In genomic region chrX:111465664-111466063, GRCh38 we compare ENCODE assay signal across 22 cellular contexts. TPM values are rescaled to one million over a fixed set of nuclear protein-coding genes. Genes with fewer than 3 reads are reported as not detected.
DNase-seq lines count a peak whose midpoint lies in the region; ATAC-seq, FAIRE-seq and TF ChIP-seq lines count a peak whose summit lies in the region.
"Had no signal": no experiment of that assay in that cellular context is flagged by ENCODE, and none has a peak within 500 bp of the region (broad histone marks: within the 10 kb centered on the region; RNA-seq: fewer than 3 reads in every experiment).

No MANE protein-coding gene starts in this region.

- no peak for TF ChIP-seq POLR2A in H1 (IDR thresholded peaks at IDR 0.05; ENCODE audit: control extremely low read depth in 1 of 2, low read depth in 2 of 2, low read length in 2 of 2)

- H4K20me1 ChIP-seq in GM23338 (replicated peaks; ENCODE audit: insufficient read depth) (no peaks in the 10 kb centered on the region), H1 (replicated peaks in 1 of 2; ENCODE audit: control insufficient read depth in 1 of 2, insufficient read depth in 2 of 2, low read length in 2 of 2) (no peaks in the 10 kb centered on the region)
- H4K20me1 ChIP-seq: BLaER1 treated with 17β-estradiol and CSF1 and Interleukin-3, amounts not matched to agents 10 nM and 100 nM had no signal

- peak; percentile 70 for FAIRE-seq in H1 (lab: Jason Lieb, UNC)
- FAIRE-seq: G401.6, GM12891, GM19239 had no signal

- no peaks in the 10 kb centered on the region for H3K27me3 Mint-ChIP-seq in GM23338 (ENCODE audit: insufficient read depth, low read depth, poor library complexity)
- H3K27me3 Mint-ChIP-seq: CD4-positive, alpha-beta T cell had no signal

- peak overlapping the region; percentile 82; the same call in 1 of the 2 replicates for H3K27ac Mint-ChIP-seq in GM23338
- H3K27ac Mint-ChIP-seq: CD4-positive, alpha-beta T cell had no signal

- no peak overlapping the region for H2AFZ ChIP-seq in GM23338
- no peak overlapping the region for H2AFZ ChIP-seq in H1 (ENCODE audit: low read length)

- H3K27ac ChIP-seq in GM23338 (ENCODE audit: low read depth) (peak overlapping the region; percentile 8; the same call in 1 of the 2 replicates), HUES48 (ENCODE audit: low read depth, low read length) (peak overlapping the region; percentile 24), H1 (ENCODE audit: low read depth, low read length) (no peak overlapping the region)
- H3K27ac ChIP-seq: BLaER1 treated with 17β-estradiol and CSF1 and Interleukin-3, amounts not matched to agents 10 nM and 100 nM; HL-60 had no signal

- H3K36me3 Mint-ChIP-seq in GM23338 (ENCODE audit: low read depth), result no peaks in the 10 kb centered on the region; the same call in 2 of the 3 replicates
- H3K36me3 Mint-ChIP-seq: IgD-negative memory B cell had no signal

- peak overlapping the region; percentile 28; the same call in 1 of the 3 replicates for H3K4me3 Mint-ChIP-seq in GM23338
- H3K4me3 Mint-ChIP-seq: CD4-positive, alpha-beta T cell; IgD-negative memory B cell had no signal

- no peak overlapping the region for H2AK5ac ChIP-seq in H1 (ENCODE audit: low read depth, low read length)

- H3K4me3 ChIP-seq in GM23338, result no peak overlapping the region
- no peak overlapping the region for H3K4me3 ChIP-seq in HUES48 (ENCODE audit: low read depth, low read length)
- H3K4me3 ChIP-seq in H1 (ENCODE audit: extremely low read depth in 1 of 4, insufficient read depth in 2 of 4, low read depth in 3 of 4, low read length in 4 of 4), result peak overlapping the region in 1 of 4 experiments; percentile 9; a peak in 1 of 8 replicates
- H3K4me3 ChIP-seq: BLaER1 treated with 17β-estradiol and CSF1 and Interleukin-3, amounts not matched to agents 10 nM and 100 nM; HAP-1 had no signal

- no peaks in the 10 kb centered on the region for H3K9me3 ChIP-seq in HUES48 (ENCODE audit: control insufficient read depth, insufficient read depth, low read length)
- no peaks in the 10 kb centered on the region for H3K9me3 ChIP-seq in H1 (ENCODE audit: insufficient read depth in 2 of 2, low read depth in 1 of 2, low read length in 1 of 2)
- H3K9me3 ChIP-seq: HAP-1 had no signal

- H2BK15ac ChIP-seq in H1 (ENCODE audit: low read length), result no peak overlapping the region

- H2BK120ac ChIP-seq in H1 (replicated peaks; ENCODE audit: low read depth, low read length), result no peak overlapping the region

- DNase-seq in GM23338 (ENCODE audit: low spot score), result peak; percentile 4
- DNase-seq in H1 (ENCODE audit: low read depth in 1 of 2, low spot score in 2 of 2), result no peak
- peak; percentile 4 for DNase-seq in iPS-NIHi11 (ENCODE audit: low spot score)
- DNase-seq in T-helper 1 cell, result no peak
- DNase-seq: ACHN; Calu3; CD4-positive, alpha-beta T cell; DMS 273 treated with DMSO at 0.1 percent for 48 hours; EL; KG1 had no signal

- H3K56ac ChIP-seq in H1 (replicated peaks; ENCODE audit: insufficient read length, low read depth, low read length), result no peak overlapping the region

- TF ChIP-seq RAD21 in H1 (IDR thresholded peaks at IDR 0.05 in 1 of 2, conservative IDR thresholded peaks at IDR 0.05 in 1 of 2; ENCODE audit: low read depth in 2 of 2, low read length in 2 of 2), result no peak

- TF ChIP-seq EP300 in H1 (IDR thresholded peaks at IDR 0.05; ENCODE audit: borderline replicate concordance in 1 of 2, low read depth in 2 of 2, low read length in 2 of 2), result no peak

- H3K23me2 ChIP-seq in H1 (ENCODE audit: low read depth, low read length), result no peaks in the 10 kb centered on the region

- POLR2A ChIA-PET in H1 (lab: Charles Lee; ENCODE audit: partially characterized antibody), result interaction anchor here (1.2 kb wide), 1 partner anchor 78 kb away, joined by 3 read pairs; no protein-coding TSS in a partner anchor

- peaks cover 8% of the 10 kb centered on the region; the same call in 1 of the 2 replicates for H3K4me1 ChIP-seq in GM23338 (ENCODE audit: insufficient read depth)
- H3K4me1 ChIP-seq in HUES48 (ENCODE audit: control insufficient read depth, insufficient read depth, low read length), result peaks cover 17% of the 10 kb centered on the region; the same call in 1 of the 2 replicates
- peaks cover 0 to 5% (median 0%) of the 10 kb centered on the region in 4 experiments; a peak in 1 of 7 replicates for H3K4me1 ChIP-seq in H1 (replicated peaks in 1 of 4; ENCODE audit: control insufficient read depth in 3 of 4, insufficient read depth in 4 of 4, low read length in 3 of 4)
- H3K4me1 ChIP-seq: BLaER1 treated with 17β-estradiol and CSF1 and Interleukin-3, amounts not matched to agents 10 nM and 100 nM; HAP-1 had no signal

- no peak overlapping the region for H3K4ac ChIP-seq in H1 (replicated peaks; ENCODE audit: insufficient read length, low read depth, low read length)

- no peak overlapping the region for H3K23ac ChIP-seq in H1 (ENCODE audit: insufficient read length)

- TF ChIP-seq CTCF in GM23338 (conservative IDR thresholded peaks at IDR 0.05; ENCODE audit: low read depth in 2 of 2) (no peak), H1 (IDR thresholded peaks at IDR 0.05; ENCODE audit: control extremely low read depth in 1 of 3, insufficient read depth in 1 of 3, low read depth in 1 of 3, low read length in 3 of 3) (no peak)

- H3K9ac ChIP-seq in HUES48 (ENCODE audit: low read depth, low read length) (no peak overlapping the region), H1 (replicated peaks in 1 of 4; ENCODE audit: extremely low read depth in 1 of 4, low read depth in 3 of 4, low read length in 3 of 4) (no peak overlapping the region)
- H3K9ac ChIP-seq: BLaER1 treated with 17β-estradiol and CSF1 and Interleukin-3, amounts not matched to agents 10 nM and 100 nM had no signal

- no peaks in the 10 kb centered on the region for H3F3A ChIP-seq in GM23338 (replicated peaks; ENCODE audit: low read depth)

- H2BK5ac ChIP-seq in H1 (ENCODE audit: low read depth, low read length), result peak overlapping the region; percentile 32; the same call in 1 of the 2 replicates

- no peaks in the 10 kb centered on the region for H3K9me3 Mint-ChIP-seq in GM23338
- H3K9me3 Mint-ChIP-seq: CD4-positive, alpha-beta T cell had no signal

- peak overlapping the region; percentile 66; the same call in 1 of the 2 replicates for H2BK20ac ChIP-seq in H1 (ENCODE audit: low read length)

- H3K36me3 ChIP-seq in GM23338 (ENCODE audit: insufficient read depth) (no peaks in the 10 kb centered on the region), HUES48 (ENCODE audit: control insufficient read depth, insufficient read depth, low read length) (no peaks in the 10 kb centered on the region), H1 (ENCODE audit: control insufficient read depth in 2 of 4, insufficient read depth in 4 of 4, low read length in 3 of 4) (no peaks in the 10 kb centered on the region)
- H3K36me3 ChIP-seq: BLaER1 treated with 17β-estradiol and CSF1 and Interleukin-3, amounts not matched to agents 10 nM and 100 nM; HAP-1 had no signal

- CTCF ChIA-PET in H1 (lab: Charles Lee; ENCODE audit: partially characterized antibody), result interaction anchor here (0.9 kb wide), 1 partner anchor 18 kb away, joined by 3 read pairs; no protein-coding TSS in a partner anchor

- no peaks in the 10 kb centered on the region for H3K79me1 ChIP-seq in H1 (ENCODE audit: low read depth, low read length)

- H3K27me3 ChIP-seq in GM23338 (ENCODE audit: insufficient read depth) (no peaks in the 10 kb centered on the region), HUES48 (ENCODE audit: control insufficient read depth, insufficient read depth, low read length) (no peaks in the 10 kb centered on the region), H1 (replicated peaks in 1 of 4; ENCODE audit: control insufficient read depth in 3 of 4, extremely low read depth in 1 of 4, insufficient read depth in 3 of 4, low read length in 3 of 4) (no peaks in the 10 kb centered on the region)

- H3K18ac ChIP-seq in H1 (ENCODE audit: extremely low read depth, low read length), result no peak overlapping the region

- no peak overlapping the region for H4K8ac ChIP-seq in H1 (ENCODE audit: extremely low read depth, insufficient read depth, low read length)

- WGBS in H1 (ENCODE audit: extremely low coverage in 1 of 2, insufficient coverage in 1 of 2, insufficient read length in 1 of 2, insufficient replicate concordance in 2 of 2, low coverage in 1 of 2, low lambda C conversion rate in 2 of 2, missing lambda C conversion rate in 1 of 2), 2 experiments, result 29% methylated on average over 1 of the region's 1 CpG; no CpG with 5 or more reads in 1 of the 2 experiments

- H3K4me1 Mint-ChIP-seq in GM23338, result peaks cover 16% of the 10 kb centered on the region
- H3K4me1 Mint-ChIP-seq: IgD-negative memory B cell had no signal

- H3K9me2 ChIP-seq in GM23338 (ENCODE audit: insufficient read depth), result no peaks in the 10 kb centered on the region

- H4K5ac ChIP-seq in H1 (ENCODE audit: insufficient read length, low read depth, low read length), result no peak overlapping the region

- H4K91ac ChIP-seq in H1 (replicated peaks; ENCODE audit: insufficient read length, low read length), result no peak overlapping the region

- H3K14ac ChIP-seq in H1 (ENCODE audit: insufficient read length), result no peak overlapping the region

- H3K4me2 ChIP-seq in GM23338 (0 out of 2 replicates have a peak overlapping the region, but pooled peaks have one; percentile 17), H1 (ENCODE audit: insufficient read depth in 1 of 2, low read depth in 2 of 2, low read length in 2 of 2) (peak overlapping the region in 1 of 2 experiments; percentile 21; a peak in 1 of 4 replicates)
- H3K4me2 ChIP-seq: BLaER1 treated with 17β-estradiol and CSF1 and Interleukin-3, amounts not matched to agents 10 nM and 100 nM had no signal

- H2BK12ac ChIP-seq in H1 (ENCODE audit: low read depth, low read length), result no peak overlapping the region

- H3K79me2 ChIP-seq in GM23338 (replicated peaks; ENCODE audit: insufficient read depth) (no peaks in the 10 kb centered on the region), H1 (ENCODE audit: control insufficient read depth in 1 of 2, insufficient read depth in 2 of 2, low read length in 2 of 2) (no peaks in the 10 kb centered on the region)

- peak; percentile 77 for ATAC-seq in GM23338
- ATAC-seq in HG02678 (IDR thresholded peaks at IDR 0.05; ENCODE audit: unreplicated experiment), result no peak
- ATAC-seq in GM21576 (IDR thresholded peaks at IDR 0.05; ENCODE audit: unreplicated experiment), result no peak
- no peak for ATAC-seq in GM21447 (IDR thresholded peaks at IDR 0.05; ENCODE audit: unreplicated experiment)

RNA-seq across cellular contexts. Expression of gene SERTM2, which starts 45.8 kb away (rescaled TPM):
- total RNA-seq in GM23338 (2014; rRNA removed; shearing (Covaris generic)), result 0.50 and 0.59 TPM in 2 replicates
- polyA plus RNA-seq in GM23338 (2016; fragmentation: Nextera tagmentation; extraction: Ambion mirVana) (0.09 and 0.27 TPM in 2 replicates), H1 (2011; rRNA removed) (0.22 and 0.45 TPM in 2 replicates)
- 0.38 and 0.58 TPM in 2 replicates for total RNA-seq in H1 (2021; fragmentation: NEBNext Ultra II Directional; extraction: Animal tissue kit (Norgen Biotek cat#: 25700))
- 0.50 TPM for polyA plus RNA-seq in H1 (2011; cell fraction: cytosol; rRNA removed)
- polyA plus RNA-seq in H1 (2011; cell fraction: nucleus; rRNA removed), result 0.26 TPM
- 0.28 to 0.48 TPM (median 0.38 TPM) in 4 replicates for polyA plus RNA-seq in H1 (2012, experiment 1 of 2)
- not detected for polyA plus RNA-seq in H1 (2012, experiment 2 of 2)
- 0.85 TPM for polyA plus RNA-seq in H1 (2013, experiment 1 of 2)
- 0.77 TPM for polyA plus RNA-seq in H1 (2013, experiment 2 of 2)
- polyA minus RNA-seq in H1 (2011; rRNA and poly(A)+ RNA removed), result 0.22 and 1.00 TPM in 2 replicates
- polyA minus RNA-seq in H1 (2011; cell fraction: cytosol; rRNA and poly(A)+ RNA removed), result 0.37 TPM
- polyA minus RNA-seq in H1 (2011; cell fraction: nucleus; rRNA and poly(A)+ RNA removed), result 0.90 TPM
- total RNA-seq: A172; Calu3; CD4-positive, alpha-beta T cell had no signal
- polyA plus RNA-seq: IgD-negative memory B cell had no signal

RNA-seq across cellular contexts. Expression of gene DCX, which starts 53.7 kb away (rescaled TPM):
- total RNA-seq in GM23338 (2014; rRNA removed; shearing (Covaris generic)), result 2.4 and 3.0 TPM in 2 replicates
- 0.54 and 0.66 TPM in 2 replicates for polyA plus RNA-seq in GM23338 (2016; fragmentation: Nextera tagmentation; extraction: Ambion mirVana)
- total RNA-seq in H1 (2021; fragmentation: NEBNext Ultra II Directional; extraction: Animal tissue kit (Norgen Biotek cat#: 25700)), result 2.4 and 3.3 TPM in 2 replicates
- 0.82 and 1.3 TPM in 2 replicates for polyA plus RNA-seq in H1 (2011; rRNA removed)
- polyA plus RNA-seq in H1 (2011; cell fraction: cytosol; rRNA removed), result 1.2 TPM
- 1.9 TPM for polyA plus RNA-seq in H1 (2011; cell fraction: nucleus; rRNA removed)
- polyA plus RNA-seq in H1 (2012, experiment 1 of 2), result 0.56 to 0.98 TPM (median 0.86 TPM) in 4 replicates
- 0.07 TPM for polyA plus RNA-seq in H1 (2012, experiment 2 of 2)
- 1.7 TPM for polyA plus RNA-seq in H1 (2013, experiment 1 of 2)
- 1.6 TPM for polyA plus RNA-seq in H1 (2013, experiment 2 of 2)
- 8.4 and 9.9 TPM in 2 replicates for polyA minus RNA-seq in H1 (2011; rRNA and poly(A)+ RNA removed)
- polyA minus RNA-seq in H1 (2011; cell fraction: cytosol; rRNA and poly(A)+ RNA removed), result 1.4 TPM
- polyA minus RNA-seq in H1 (2011; cell fraction: nucleus; rRNA and poly(A)+ RNA removed), result 4.1 TPM
- total RNA-seq: A172; Calu3; CD4-positive, alpha-beta T cell had no signal
- polyA plus RNA-seq: IgD-negative memory B cell had no signal

Comparison
In these comparisons a context has a peak if more than half of its experiments do, and no peak if none do; other contexts are left out.
1. DNase-seq: peak in GM23338 (single experiment) and iPS-NIHi11 (single experiment); none in H1 (0 of 2) and T-helper 1 cell (0 of 5).